In the genomic region with DNA sequence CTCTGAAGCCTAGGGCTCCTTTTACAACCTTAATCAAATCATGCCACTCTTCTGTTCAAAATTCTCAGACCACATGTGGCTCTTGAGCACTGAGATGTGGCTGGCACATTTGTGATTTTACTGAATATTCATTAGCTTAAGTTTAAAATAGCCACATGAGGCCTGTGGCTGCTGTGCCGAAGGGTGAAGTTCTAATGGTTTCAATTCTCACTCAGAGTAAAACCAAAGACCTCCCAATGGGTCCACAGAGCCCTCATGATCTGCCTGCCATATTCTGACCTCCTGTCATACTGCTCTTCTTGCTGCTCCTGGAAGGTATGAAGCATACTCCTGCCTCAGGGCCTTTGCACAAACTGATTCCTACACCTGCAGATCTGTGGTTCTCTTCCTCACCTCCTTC, we compare ENCODE assay signal across 21 cellular contexts. TPM values are rescaled to one million over a fixed set of nuclear protein-coding genes. Genes with fewer than 3 reads are reported as not detected.
DNase-seq lines count a peak whose midpoint lies in the region; ATAC-seq, FAIRE-seq and TF ChIP-seq lines count a peak whose summit lies in the region.
"Had no signal": no experiment of that assay in that cellular context is flagged by ENCODE, and none has a peak within 500 bp of the region (broad histone marks: within the 10 kb centered on the region; RNA-seq: fewer than 3 reads in every experiment).

No MANE protein-coding gene starts in this region.

- no peak for DNase-seq in GM19239 (ENCODE audit: insufficient read length, low spot score)
- DNase-seq in CD1c-positive myeloid dendritic cell (ENCODE audit: extremely low spot score) = no peak
- DNase-seq in activated CD4-positive, alpha-beta memory T cell treated with anti-CD3 and anti-CD28 coated beads, Interleukin-2, amount 10 ng/mL, durations not matched to agents 7 days and 5 days = no peak
- DNase-seq in endothelial cell (ENCODE audit: low spot score) = no peak
- no peak for DNase-seq in left ventricle myocardium superior
- DNase-seq: DMS 273 treated with DMSO at 0.1 percent for 48 hours, H7, IMR-90, MV-4-11, NCI-H1436, NCI-H2029 treated with DMSO at 0.1 percent for 48 hours, NCI-H510A, NCI-H82, SHP77 had no signal

- ATAC-seq in HG02588 (IDR thresholded peaks at IDR 0.05; ENCODE audit: unreplicated experiment) (peak; percentile 50), HG03520 (IDR thresholded peaks at IDR 0.05; ENCODE audit: unreplicated experiment) (peak; percentile 44), left ventricle myocardium superior (no peak)
- ATAC-seq: SK-N-SH treated with all-trans-retinoic acid at 6 μM for 48 hours had no signal

- CTCF ChIA-PET in activated CD4-positive, alpha-beta memory T cell treated with anti-CD3 and anti-CD28 coated beads, Interleukin-2, amount 10 ng/mL, durations not matched to agents 7 days and 5 days (lab: Charles Lee) = no interaction called here

- FAIRE-seq in GM19239 (lab: Jason Lieb, UNC) = peak; percentile 53
- FAIRE-seq: RCC 7860 had no signal

- no peak overlapping the region for H3K4me3 Mint-ChIP-seq in activated CD4-positive, alpha-beta memory T cell treated with anti-CD3 and anti-CD28 coated beads, Interleukin-2, amount 10 ng/mL, durations not matched to agents 7 days and 5 days
- H3K4me3 Mint-ChIP-seq in endothelial cell (ENCODE audit: unreplicated experiment) = no peak overlapping the region

- H3K36me3 Mint-ChIP-seq in activated CD4-positive, alpha-beta memory T cell treated with anti-CD3 and anti-CD28 coated beads, Interleukin-2, amount 10 ng/mL, durations not matched to agents 7 days and 5 days (ENCODE audit: low read depth) = no peaks in the 10 kb centered on the region
- no peaks in the 10 kb centered on the region for H3K36me3 Mint-ChIP-seq in endothelial cell (ENCODE audit: low read depth, unreplicated experiment)

- H3K27me3 Mint-ChIP-seq in activated CD4-positive, alpha-beta memory T cell treated with anti-CD3 and anti-CD28 coated beads, Interleukin-2, amount 10 ng/mL, durations not matched to agents 7 days and 5 days = peaks cover 1% of the 10 kb centered on the region
- H3K27me3 Mint-ChIP-seq in endothelial cell (ENCODE audit: unreplicated experiment) = no peaks in the 10 kb centered on the region

- POLR2A ChIA-PET in activated CD4-positive, alpha-beta memory T cell treated with anti-CD3 and anti-CD28 coated beads, Interleukin-2, amount 10 ng/mL, durations not matched to agents 7 days and 5 days (lab: Charles Lee) = no interaction called here

- H3K4me1 Mint-ChIP-seq in activated CD4-positive, alpha-beta memory T cell treated with anti-CD3 and anti-CD28 coated beads, Interleukin-2, amount 10 ng/mL, durations not matched to agents 7 days and 5 days = no peaks in the 10 kb centered on the region
- peaks cover 6% of the 10 kb centered on the region for H3K4me1 Mint-ChIP-seq in endothelial cell (ENCODE audit: unreplicated experiment)

- no peaks in the 10 kb centered on the region for H3K9me3 Mint-ChIP-seq in activated CD4-positive, alpha-beta memory T cell treated with anti-CD3 and anti-CD28 coated beads, Interleukin-2, amount 10 ng/mL, durations not matched to agents 7 days and 5 days
- H3K9me3 Mint-ChIP-seq in endothelial cell (ENCODE audit: unreplicated experiment) = no peaks in the 10 kb centered on the region

- no peak for TF ChIP-seq CTCF in endothelial cell (IDR thresholded peaks at IDR 0.05; ENCODE audit: unreplicated experiment)

- intact Hi-C loops in left ventricle myocardium superior (cut with micrococcal nuclease) = no loop called here

- H3K27ac Mint-ChIP-seq in activated CD4-positive, alpha-beta memory T cell treated with anti-CD3 and anti-CD28 coated beads, Interleukin-2, amount 10 ng/mL, durations not matched to agents 7 days and 5 days = no peak overlapping the region
- no peak overlapping the region for H3K27ac Mint-ChIP-seq in endothelial cell (ENCODE audit: unreplicated experiment)

RNA-seq across cellular contexts. Expression of a gene that starts 7.8 kb away (rescaled TPM):
- under 1 TPM; 0.55 to 0.76 TPM for total RNA-seq in activated CD4-positive, alpha-beta memory T cell treated with anti-CD3 and anti-CD28 coated beads, Interleukin-2, amount 10 ng/mL, durations not matched to agents 7 days and 5 days
- total RNA-seq in endothelial cell (ENCODE audit: unreplicated experiment) = 40.6 TPM
- 887 TPM for total RNA-seq in left ventricle myocardium superior

RNA-seq across cellular contexts. Expression of a gene that starts 39.9 kb away (rescaled TPM):
- total RNA-seq in activated CD4-positive, alpha-beta memory T cell treated with anti-CD3 and anti-CD28 coated beads, Interleukin-2, amount 10 ng/mL, durations not matched to agents 7 days and 5 days = not detected
- not detected for total RNA-seq in endothelial cell (ENCODE audit: unreplicated experiment)
- total RNA-seq in left ventricle myocardium superior = not detected
- total RNA-seq: Daoy; H7; HT-29; IMR-90; T-helper 1 cell treated with Interleukin-12 subunit alpha and Interleukin-12 subunit beta and Interleukin-4 antibody, amounts not matched to agents 30 ng/mL and 1 ng/mL, for 36 hours had no signal

RNA-seq across cellular contexts. Expression of a gene that starts 43.3 kb away (rescaled TPM):
- total RNA-seq in activated CD4-positive, alpha-beta memory T cell treated with anti-CD3 and anti-CD28 coated beads, Interleukin-2, amount 10 ng/mL, durations not matched to agents 7 days and 5 days = not detected
- not detected for total RNA-seq in endothelial cell (ENCODE audit: unreplicated experiment)
- not detected for total RNA-seq in left ventricle myocardium superior
- total RNA-seq: Daoy; H7; IMR-90; T-helper 1 cell treated with Interleukin-12 subunit alpha and Interleukin-12 subunit beta and Interleukin-4 antibody, amounts not matched to agents 30 ng/mL and 1 ng/mL, for 36 hours had no signal

Comparison
In these comparisons a context has a peak if more than half of its experiments do, and no peak if none do; other contexts are left out.
1. RNA of a gene that starts 7.8 kb away (total RNA-seq): 887 TPM in left ventricle myocardium superior (single experiment) and 40.6 TPM in endothelial cell (single experiment); 0.55 to 0.76 TPM in activated CD4-positive, alpha-beta memory T cell treated with anti-CD3 and anti-CD28 coated beads, Interleukin-2, amount 10 ng/mL, durations not matched to agents 7 days and 5 days; every median in the first group is over 10 times any median in the second.